ENCODE assay signal across 1 cellular context in genomic region chr2:216777637-216778273, GRCh38.
TF ChIP-seq lines count a peak whose summit lies in the region.

No MANE protein-coding gene starts in this region.

TF ChIP-seq in HEK293T, 16 proteins besides CTCF, POLR2A, EP300 and RAD21 (continued from another document):
- TF ChIP-seq PKNOX1 (IDR thresholded peaks at IDR 0.05), result no peak
- TF ChIP-seq TARDBP (IDR thresholded peaks at IDR 0.05), result no peak
- no peak for TF ChIP-seq L3MBTL2 (conservative IDR thresholded peaks at IDR 0.05)
- no peak for TF ChIP-seq NFRKB (IDR thresholded peaks at IDR 0.05)
- TF ChIP-seq CTBP1 (IDR thresholded peaks at IDR 0.05; ENCODE audit: borderline replicate concordance), result no peak
- TF ChIP-seq LEF1 (IDR thresholded peaks at IDR 0.05; ENCODE audit: borderline replicate concordance), result no peak
- TF ChIP-seq SUZ12 (IDR thresholded peaks at IDR 0.05), result no peak
TF ChIP-seq in HEK293T: peak in this region for 0.
